ENCODE assay signal across 1 cellular context in the genomic region with DNA sequence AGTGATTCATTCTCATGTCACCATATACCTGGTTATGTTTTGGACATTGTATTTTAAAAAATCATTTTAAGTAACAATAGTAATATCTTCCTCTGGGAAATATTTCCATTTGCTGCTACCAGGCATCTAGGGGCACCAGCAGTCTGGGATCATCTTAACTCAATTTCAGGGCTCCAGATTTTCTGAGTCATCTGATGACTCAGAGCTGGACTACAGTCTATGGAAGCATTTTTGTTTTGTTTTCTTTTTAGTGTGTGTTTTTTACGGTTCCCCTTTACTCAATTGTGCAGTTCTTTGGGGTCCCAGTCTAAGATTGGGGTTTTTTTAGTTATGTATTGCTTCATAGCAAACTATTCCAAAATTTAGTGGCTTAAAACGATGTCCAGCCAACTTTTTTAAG.
TF ChIP-seq lines count a peak whose summit lies in the region.

No MANE protein-coding gene starts in this region.

TF ChIP-seq in K562, 482 proteins besides CTCF, POLR2A, EP300 and RAD21 (continued from another document and continues in another):
- TF ChIP-seq, protein P1, sequence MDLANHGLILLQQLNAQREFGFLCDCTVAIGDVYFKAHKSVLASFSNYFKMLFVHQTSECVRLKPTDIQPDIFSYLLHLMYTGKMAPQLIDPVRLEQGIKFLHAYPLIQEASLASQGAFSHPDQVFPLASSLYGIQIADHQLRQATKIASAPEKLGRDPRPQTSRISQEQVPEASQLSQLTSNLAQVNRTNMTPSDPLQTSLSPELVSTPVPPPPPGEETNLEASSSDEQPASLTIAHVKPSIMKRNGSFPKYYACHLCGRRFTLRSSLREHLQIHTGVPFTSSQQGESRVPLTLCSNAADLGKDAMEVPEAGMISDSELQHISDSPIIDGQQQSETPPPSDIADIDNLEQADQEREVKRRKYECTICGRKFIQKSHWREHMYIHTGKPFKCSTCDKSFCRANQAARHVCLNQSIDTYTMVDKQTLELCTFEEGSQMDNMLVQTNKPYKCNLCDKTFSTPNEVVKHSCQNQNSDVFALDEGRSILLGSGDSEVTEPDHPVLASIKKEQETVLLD (IDR thresholded peaks at IDR 0.05), result no peak
- TF ChIP-seq RB1 (IDR thresholded peaks at IDR 0.05; ENCODE audit: low read depth) (no peak), BDP1 (IDR thresholded peaks at IDR 0.05; ENCODE audit: insufficient read depth, insufficient read length) (no peak), JUND (IDR thresholded peaks at IDR 0.05; ENCODE audit: borderline replicate concordance, low read depth, low read length) (peak; percentile 99), JUND (tag; IDR thresholded peaks at IDR 0.05; ENCODE audit: borderline replicate concordance, low read depth, low read length) (peak; percentile 100), ZNF551 (CRISPR knock-in tag; IDR thresholded peaks at IDR 0.05) (no peak), TAF1 (IDR thresholded peaks at IDR 0.05; ENCODE audit: control insufficient read depth, extremely low read depth, insufficient read depth, low read length, severe bottlenecking) (no peak), CTBP1 (IDR thresholded peaks at IDR 0.05; ENCODE audit: borderline replicate concordance) (no peak), NR2C2 (CRISPR knock-in tag; IDR thresholded peaks at IDR 0.05) (no peak), NR2C2 (tag; IDR thresholded peaks at IDR 0.05) (no peak), MTA1 (IDR thresholded peaks at IDR 0.05; ENCODE audit: borderline replicate concordance) (no peak), CBFB (CRISPR knock-in tag; IDR thresholded peaks at IDR 0.05) (no peak), ZNF224 (CRISPR knock-in tag; IDR thresholded peaks at IDR 0.05) (no peak), BRCA1 (IDR thresholded peaks at IDR 0.05) (no peak), BRCA1 (CRISPR knock-in tag; IDR thresholded peaks at IDR 0.05) (no peak), SLC30A9 (CRISPR knock-in tag; IDR thresholded peaks at IDR 0.05) (no peak), PHF8 (IDR thresholded peaks at IDR 0.05; ENCODE audit: borderline replicate concordance, low read length) (no peak), FOXJ3 (CRISPR knock-in tag; IDR thresholded peaks at IDR 0.05) (no peak), EP400 (IDR thresholded peaks at IDR 0.05) (0 out of 2 replicates have a peak, but pooled peaks have one; percentile 17), RCOR1 (IDR thresholded peaks at IDR 0.05; ENCODE audit: borderline replicate concordance in 1 of 2, low read depth in 2 of 2, low read length in 2 of 2) (peak in 1 of 2 experiments; percentile 43; a peak in 1 of 4 replicates), ZBTB7A (IDR thresholded peaks at IDR 0.05; ENCODE audit: borderline replicate concordance, control insufficient read depth, low read depth, low read length) (no peak), RBM22 (IDR thresholded peaks at IDR 0.05; ENCODE audit: low read depth, low read length, poor library complexity, severe bottlenecking) (no peak), TRIM28 (IDR thresholded peaks at IDR 0.05) (peak; percentile 99), HDAC2 (IDR thresholded peaks at IDR 0.05) (peak; percentile 26; the same call in 1 of the 2 replicates), CBX1 (IDR thresholded peaks at IDR 0.05; ENCODE audit: low read depth) (no peak), CBX5 (IDR thresholded peaks at IDR 0.05; ENCODE audit: borderline replicate concordance, low read depth) (peak; percentile 93), IRF2 (CRISPR knock-in tag; IDR thresholded peaks at IDR 0.05) (no peak), TBP (optimal IDR thresholded peaks at IDR 0.05; ENCODE audit: low read depth, low read length) (no peak), LEF1 (IDR thresholded peaks at IDR 0.05) (peak; percentile 25; the same call in 1 of the 2 replicates), EWSR1 (IDR thresholded peaks at IDR 0.05; ENCODE audit: borderline replicate concordance, low read depth, partially characterized antibody) (no peak), TSC22D4 (tag; IDR thresholded peaks at IDR 0.05) (no peak), PPARD (CRISPR knock-in tag; IDR thresholded peaks at IDR 0.05) (no peak), ZNF384 (IDR thresholded peaks at IDR 0.05; ENCODE audit: low read depth, low read length) (no peak), MAZ (CRISPR knock-in tag; conservative IDR thresholded peaks at IDR 0.05 in 1 of 2, IDR thresholded peaks at IDR 0.05 in 1 of 2) (no peak), NCOR1 (IDR thresholded peaks at IDR 0.05) (peak; percentile 18; the same call in 1 of the 2 replicates), ZNF23 (CRISPR knock-in tag; IDR thresholded peaks at IDR 0.05) (no peak), C11orf30 (IDR thresholded peaks at IDR 0.05; ENCODE audit: low read depth) (peak; percentile 68), RNF2 (IDR thresholded peaks at IDR 0.05) (no peak), ATF7 (IDR thresholded peaks at IDR 0.05) (peak; percentile 50; the same call in 1 of the 2 replicates), PYGO2 (tag; IDR thresholded peaks at IDR 0.05) (no peak)
- TF ChIP-seq, protein P2, sequence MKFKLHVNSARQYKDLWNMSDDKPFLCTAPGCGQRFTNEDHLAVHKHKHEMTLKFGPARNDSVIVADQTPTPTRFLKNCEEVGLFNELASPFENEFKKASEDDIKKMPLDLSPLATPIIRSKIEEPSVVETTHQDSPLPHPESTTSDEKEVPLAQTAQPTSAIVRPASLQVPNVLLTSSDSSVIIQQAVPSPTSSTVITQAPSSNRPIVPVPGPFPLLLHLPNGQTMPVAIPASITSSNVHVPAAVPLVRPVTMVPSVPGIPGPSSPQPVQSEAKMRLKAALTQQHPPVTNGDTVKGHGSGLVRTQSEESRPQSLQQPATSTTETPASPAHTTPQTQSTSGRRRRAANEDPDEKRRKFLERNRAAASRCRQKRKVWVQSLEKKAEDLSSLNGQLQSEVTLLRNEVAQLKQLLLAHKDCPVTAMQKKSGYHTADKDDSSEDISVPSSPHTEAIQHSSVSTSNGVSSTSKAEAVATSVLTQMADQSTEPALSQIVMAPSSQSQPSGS (CRISPR knock-in tag; IDR thresholded peaks at IDR 0.05), result no peak
- TF ChIP-seq, protein P3, sequence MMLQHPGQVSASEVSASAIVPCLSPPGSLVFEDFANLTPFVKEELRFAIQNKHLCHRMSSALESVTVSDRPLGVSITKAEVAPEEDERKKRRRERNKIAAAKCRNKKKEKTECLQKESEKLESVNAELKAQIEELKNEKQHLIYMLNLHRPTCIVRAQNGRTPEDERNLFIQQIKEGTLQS (IDR thresholded peaks at IDR 0.05), result peak; percentile 99
- TF ChIP-seq, protein P3 (CRISPR knock-in tag; conservative IDR thresholded peaks at IDR 0.05), result peak; percentile 97
- TF ChIP-seq, protein P4, sequence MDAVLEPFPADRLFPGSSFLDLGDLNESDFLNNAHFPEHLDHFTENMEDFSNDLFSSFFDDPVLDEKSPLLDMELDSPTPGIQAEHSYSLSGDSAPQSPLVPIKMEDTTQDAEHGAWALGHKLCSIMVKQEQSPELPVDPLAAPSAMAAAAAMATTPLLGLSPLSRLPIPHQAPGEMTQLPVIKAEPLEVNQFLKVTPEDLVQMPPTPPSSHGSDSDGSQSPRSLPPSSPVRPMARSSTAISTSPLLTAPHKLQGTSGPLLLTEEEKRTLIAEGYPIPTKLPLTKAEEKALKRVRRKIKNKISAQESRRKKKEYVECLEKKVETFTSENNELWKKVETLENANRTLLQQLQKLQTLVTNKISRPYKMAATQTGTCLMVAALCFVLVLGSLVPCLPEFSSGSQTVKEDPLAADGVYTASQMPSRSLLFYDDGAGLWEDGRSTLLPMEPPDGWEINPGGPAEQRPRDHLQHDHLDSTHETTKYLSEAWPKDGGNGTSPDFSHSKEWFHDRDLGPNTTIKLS (IDR thresholded peaks at IDR 0.05; ENCODE audit: borderline replicate concordance, low read depth), result no peak
- TF ChIP-seq, protein P5, sequence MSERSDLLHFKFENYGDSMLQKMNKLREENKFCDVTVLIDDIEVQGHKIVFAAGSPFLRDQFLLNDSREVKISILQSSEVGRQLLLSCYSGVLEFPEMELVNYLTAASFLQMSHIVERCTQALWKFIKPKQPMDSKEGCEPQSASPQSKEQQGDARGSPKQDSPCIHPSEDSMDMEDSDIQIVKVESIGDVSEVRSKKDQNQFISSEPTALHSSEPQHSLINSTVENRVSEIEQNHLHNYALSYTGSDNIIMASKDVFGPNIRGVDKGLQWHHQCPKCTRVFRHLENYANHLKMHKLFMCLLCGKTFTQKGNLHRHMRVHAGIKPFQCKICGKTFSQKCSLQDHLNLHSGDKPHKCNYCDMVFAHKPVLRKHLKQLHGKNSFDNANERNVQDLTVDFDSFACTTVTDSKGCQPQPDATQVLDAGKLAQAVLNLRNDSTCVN (CRISPR knock-in tag; IDR thresholded peaks at IDR 0.05), result no peak
- TF ChIP-seq, protein P6, sequence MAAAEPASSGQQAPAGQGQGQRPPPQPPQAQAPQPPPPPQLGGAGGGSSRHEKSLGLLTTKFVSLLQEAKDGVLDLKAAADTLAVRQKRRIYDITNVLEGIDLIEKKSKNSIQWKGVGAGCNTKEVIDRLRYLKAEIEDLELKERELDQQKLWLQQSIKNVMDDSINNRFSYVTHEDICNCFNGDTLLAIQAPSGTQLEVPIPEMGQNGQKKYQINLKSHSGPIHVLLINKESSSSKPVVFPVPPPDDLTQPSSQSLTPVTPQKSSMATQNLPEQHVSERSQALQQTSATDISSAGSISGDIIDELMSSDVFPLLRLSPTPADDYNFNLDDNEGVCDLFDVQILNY (CRISPR knock-in tag; IDR thresholded peaks at IDR 0.05), result no peak
- TF ChIP-seq, protein P7, sequence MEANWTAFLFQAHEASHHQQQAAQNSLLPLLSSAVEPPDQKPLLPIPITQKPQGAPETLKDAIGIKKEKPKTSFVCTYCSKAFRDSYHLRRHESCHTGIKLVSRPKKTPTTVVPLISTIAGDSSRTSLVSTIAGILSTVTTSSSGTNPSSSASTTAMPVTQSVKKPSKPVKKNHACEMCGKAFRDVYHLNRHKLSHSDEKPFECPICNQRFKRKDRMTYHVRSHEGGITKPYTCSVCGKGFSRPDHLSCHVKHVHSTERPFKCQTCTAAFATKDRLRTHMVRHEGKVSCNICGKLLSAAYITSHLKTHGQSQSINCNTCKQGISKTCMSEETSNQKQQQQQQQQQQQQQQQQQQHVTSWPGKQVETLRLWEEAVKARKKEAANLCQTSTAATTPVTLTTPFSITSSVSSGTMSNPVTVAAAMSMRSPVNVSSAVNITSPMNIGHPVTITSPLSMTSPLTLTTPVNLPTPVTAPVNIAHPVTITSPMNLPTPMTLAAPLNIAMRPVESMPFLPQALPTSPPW (CRISPR knock-in tag; IDR thresholded peaks at IDR 0.05), result no peak
- TF ChIP-seq, protein P8, sequence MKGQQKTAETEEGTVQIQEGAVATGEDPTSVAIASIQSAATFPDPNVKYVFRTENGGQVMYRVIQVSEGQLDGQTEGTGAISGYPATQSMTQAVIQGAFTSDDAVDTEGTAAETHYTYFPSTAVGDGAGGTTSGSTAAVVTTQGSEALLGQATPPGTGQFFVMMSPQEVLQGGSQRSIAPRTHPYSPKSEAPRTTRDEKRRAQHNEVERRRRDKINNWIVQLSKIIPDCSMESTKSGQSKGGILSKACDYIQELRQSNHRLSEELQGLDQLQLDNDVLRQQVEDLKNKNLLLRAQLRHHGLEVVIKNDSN (CRISPR knock-in tag; IDR thresholded peaks at IDR 0.05), result no peak
- TF ChIP-seq, protein P9, sequence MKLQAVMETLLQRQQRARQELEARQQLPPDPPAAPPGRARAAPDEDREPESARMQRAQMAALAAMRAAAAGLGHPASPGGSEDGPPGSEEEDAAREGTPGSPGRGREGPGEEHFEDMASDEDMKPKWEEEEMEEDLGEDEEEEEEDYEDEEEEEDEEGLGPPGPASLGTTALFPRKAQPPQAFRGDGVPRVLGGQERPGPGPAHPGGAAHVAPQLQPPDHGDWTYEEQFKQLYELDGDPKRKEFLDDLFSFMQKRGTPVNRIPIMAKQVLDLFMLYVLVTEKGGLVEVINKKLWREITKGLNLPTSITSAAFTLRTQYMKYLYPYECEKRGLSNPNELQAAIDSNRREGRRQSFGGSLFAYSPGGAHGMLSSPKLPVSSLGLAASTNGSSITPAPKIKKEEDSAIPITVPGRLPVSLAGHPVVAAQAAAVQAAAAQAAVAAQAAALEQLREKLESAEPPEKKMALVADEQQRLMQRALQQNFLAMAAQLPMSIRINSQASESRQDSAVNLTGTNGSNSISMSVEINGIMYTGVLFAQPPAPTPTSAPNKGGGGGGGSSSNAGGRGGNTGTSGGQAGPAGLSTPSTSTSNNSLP (IDR thresholded peaks at IDR 0.05; ENCODE audit: borderline replicate concordance, low read depth, low read length), result peak; percentile 25; the same call in 1 of the 2 replicates
- TF ChIP-seq, protein P10, sequence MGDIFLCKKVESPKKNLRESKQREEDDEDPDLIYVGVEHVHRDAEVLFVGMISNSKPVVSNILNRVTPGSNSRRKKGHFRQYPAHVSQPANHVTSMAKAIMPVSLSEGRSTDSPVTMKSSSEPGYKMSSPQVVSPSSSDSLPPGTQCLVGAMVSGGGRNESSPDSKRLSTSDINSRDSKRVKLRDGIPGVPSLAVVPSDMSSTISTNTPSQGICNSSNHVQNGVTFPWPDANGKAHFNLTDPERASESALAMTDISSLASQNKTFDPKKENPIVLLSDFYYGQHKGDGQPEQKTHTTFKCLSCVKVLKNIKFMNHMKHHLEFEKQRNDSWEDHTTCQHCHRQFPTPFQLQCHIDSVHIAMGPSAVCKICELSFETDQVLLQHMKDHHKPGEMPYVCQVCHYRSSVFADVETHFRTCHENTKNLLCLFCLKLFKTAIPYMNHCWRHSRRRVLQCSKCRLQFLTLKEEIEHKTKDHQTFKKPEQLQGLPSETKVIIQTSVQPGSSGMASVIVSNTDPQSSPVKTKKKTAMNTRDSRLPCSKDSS (IDR thresholded peaks at IDR 0.05; ENCODE audit: low read depth, partially characterized antibody), result peak; percentile 45
- TF ChIP-seq, protein P11, sequence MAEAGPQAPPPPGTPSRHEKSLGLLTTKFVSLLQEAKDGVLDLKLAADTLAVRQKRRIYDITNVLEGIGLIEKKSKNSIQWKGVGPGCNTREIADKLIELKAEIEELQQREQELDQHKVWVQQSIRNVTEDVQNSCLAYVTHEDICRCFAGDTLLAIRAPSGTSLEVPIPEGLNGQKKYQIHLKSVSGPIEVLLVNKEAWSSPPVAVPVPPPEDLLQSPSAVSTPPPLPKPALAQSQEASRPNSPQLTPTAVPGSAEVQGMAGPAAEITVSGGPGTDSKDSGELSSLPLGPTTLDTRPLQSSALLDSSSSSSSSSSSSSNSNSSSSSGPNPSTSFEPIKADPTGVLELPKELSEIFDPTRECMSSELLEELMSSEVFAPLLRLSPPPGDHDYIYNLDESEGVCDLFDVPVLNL (CRISPR knock-in tag; IDR thresholded peaks at IDR 0.05; ENCODE audit: low read depth), result no peak
